In the genomic region with DNA sequence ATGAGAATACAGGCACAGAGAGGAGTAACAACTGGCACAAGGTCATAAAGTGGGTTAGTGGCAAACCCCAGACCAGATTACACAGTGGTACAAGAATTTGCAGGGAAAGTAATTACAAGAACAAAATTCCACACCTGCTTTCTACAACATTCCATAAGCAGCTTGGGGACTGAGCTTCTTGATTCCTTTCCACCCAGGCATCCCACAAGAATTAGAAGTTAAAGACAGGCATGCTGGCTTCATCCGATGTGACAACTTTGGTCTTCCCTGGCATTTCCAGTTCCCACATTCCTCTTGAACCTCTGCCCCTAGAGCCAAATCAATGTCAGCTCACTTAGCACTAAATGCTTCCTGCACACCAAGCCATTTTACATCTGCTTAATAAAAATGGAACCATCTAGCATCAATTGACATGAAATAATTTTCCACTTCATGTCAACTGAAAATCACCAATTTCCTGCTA, we compare ENCODE assay signal across 19 cellular contexts.
DNase-seq lines count a peak whose midpoint lies in the region; TF ChIP-seq lines count a peak whose summit lies in the region.
"Had no signal": no experiment of that assay in that cellular context is flagged by ENCODE, and none has a peak within 500 bp of the region (broad histone marks: within the 10 kb centered on the region; RNA-seq: fewer than 3 reads in every experiment).

No MANE protein-coding gene starts in this region.

- H2AFZ ChIP-seq in ACC112 (ENCODE audit: low read length, unreplicated experiment) = peak overlapping the region; percentile 6

- peak; percentile 54 for DNase-seq in HCEC 1CT
- peak; percentile 60 for DNase-seq in astrocyte of the cerebellum (ENCODE audit: low read depth)
- DNase-seq in kidney glomerular epithelial cell (lab: John Stamatoyannopoulos, UW) = peak; percentile 57
- no peak for DNase-seq in COLO668 (lab: John Stamatoyannopoulos, UW; ENCODE audit: unreplicated experiment)
- DNase-seq in stimulated activated CD8-positive, alpha-beta memory T cell treated with anti-CD3 and anti-CD28 coated beads, Interleukin-4, amount 100 ng/mL, for 48 hours = no peak
- DNase-seq in HUDEP-2 (lab: John Stamatoyannopoulos, UW; ENCODE audit: unreplicated experiment in 76 of 76) = no peak
- DNase-seq in NCI-H2107 (lab: John Stamatoyannopoulos, UW) = no peak
- DNase-seq: activated T-cell treated with anti-CD3 and anti-CD28 coated beads, Interleukin-2, amount 50 U/mL, for 48 hours; adrenal gland; DMS 273 treated with DMSO at 0.1 percent for 48 hours; hypothalamus; left lung; naive thymus-derived CD8-positive, alpha-beta T cell; NCI-H1048; SHP77; stimulated activated CD4-positive, alpha-beta T cell treated with anti-CD3 and anti-CD28 coated beads, Interleukin-1b, Interleukin-23, amount 100 ng/mL, for 48 hours had no signal

- no peak for TF ChIP-seq CTCF in astrocyte of the cerebellum (IDR thresholded peaks at IDR 0.05; ENCODE audit: low read depth, low read length, missing control alignments)

- H3K27ac ChIP-seq in ACC112 (ENCODE audit: low read depth, low read length) = peak overlapping the region; percentile 91
- H3K27ac ChIP-seq: adrenal gland, coronary artery, esophagus muscularis mucosa, left lung had no signal

- no peaks in the 10 kb centered on the region for H3K36me3 ChIP-seq in ACC112 (ENCODE audit: insufficient read depth, low read length)
- H3K36me3 ChIP-seq: adrenal gland, esophagus muscularis mucosa, left lung had no signal

- H3K4me3 ChIP-seq in ACC112 (ENCODE audit: low read depth, low read length) (no peak overlapping the region), astrocyte of the cerebellum (ENCODE audit: low read depth, low read length) (no peak overlapping the region)
- H3K4me3 ChIP-seq: adrenal gland, coronary artery, esophagus muscularis mucosa, left lung had no signal

- H3K4me1 ChIP-seq in ACC112 (ENCODE audit: control insufficient read depth, insufficient read depth, low read length, unreplicated experiment) = peaks cover 40% of the 10 kb centered on the region
- H3K4me1 ChIP-seq: adrenal gland, esophagus muscularis mucosa, left lung had no signal

- in situ Hi-C loops in astrocyte of the cerebellum (cut with HindIII; ENCODE audit: low sequenced_read_pairs) = no loop called here

- no peaks in the 10 kb centered on the region for H3K27me3 ChIP-seq in ACC112 (ENCODE audit: insufficient read depth, low read length)
- H3K27me3 ChIP-seq: adrenal gland, esophagus muscularis mucosa, left lung had no signal

- no peaks in the 10 kb centered on the region for H3K79me2 ChIP-seq in ACC112 (ENCODE audit: control insufficient read depth, insufficient read depth, low read length, unreplicated experiment)

Comparison
In these comparisons a context has a peak if more than half of its experiments do, and no peak if none do; other contexts are left out.
1. DNase-seq: peak in HCEC 1CT (single experiment), astrocyte of the cerebellum (single experiment) and kidney glomerular epithelial cell (single experiment); none in COLO668 (single experiment), stimulated activated CD8-positive, alpha-beta memory T cell treated with anti-CD3 and anti-CD28 coated beads, Interleukin-4, amount 100 ng/mL, for 48 hours (single experiment), HUDEP-2 (0 of 76) and NCI-H2107 (single experiment).